ENCODE assay signal across 14 cellular contexts in the genomic region with DNA sequence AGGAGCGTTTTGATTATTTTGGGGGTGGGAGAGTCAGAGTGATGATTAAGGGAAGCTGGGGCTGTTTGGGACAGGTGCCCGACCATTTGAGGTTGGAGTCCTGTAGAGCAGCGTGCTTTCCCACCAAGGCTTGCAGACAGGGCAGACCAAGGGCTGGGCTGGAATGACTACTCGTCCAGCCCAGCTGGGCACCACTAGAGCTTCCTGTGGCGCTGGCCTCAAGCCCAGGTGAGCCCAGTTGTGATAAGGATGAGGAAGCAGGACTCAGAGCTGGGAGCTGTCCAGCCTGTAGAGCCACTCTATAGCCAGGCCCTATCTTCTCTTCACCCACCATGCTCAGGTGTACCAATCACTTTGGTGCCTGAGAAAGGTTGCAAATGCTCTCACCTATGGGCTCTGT.
DNase-seq lines count a peak whose midpoint lies in the region; ATAC-seq, FAIRE-seq and TF ChIP-seq lines count a peak whose summit lies in the region.
"Had no signal": no experiment of that assay in that cellular context is flagged by ENCODE, and none has a peak within 500 bp of the region (broad histone marks: within the 10 kb centered on the region; RNA-seq: fewer than 3 reads in every experiment).

No MANE protein-coding gene starts in this region.

- CTCF ChIA-PET in HEK293 (lab: Yijun Ruan, JAX) (interaction anchor here (1.8 kb wide), 1 partner anchor 152 kb away, joined by 4 read pairs; no protein-coding TSS in a partner anchor), RWPE1 (lab: Yijun Ruan, JAX) (interaction anchor here (0.6 kb wide), 2 partner anchors 63 to 183 kb away, joined by 3 to 4 read pairs; no protein-coding TSS in a partner anchor)

- H3K4ac ChIP-seq in mesenchymal stem cell (ENCODE audit: low read depth in 1 of 2, low read length in 2 of 2) (no peak overlapping the region), trophoblast cell (ENCODE audit: low read depth, low read length) (no peak overlapping the region)

- TF ChIP-seq CTCF in HEK293 (tag by site-specific recombination; IDR thresholded peaks at IDR 0.05) (no peak), pancreas (IDR thresholded peaks at IDR 0.05) (no peak), RWPE1 (conservative IDR thresholded peaks at IDR 0.05; ENCODE audit: low read depth) (no peak)

- H2BK5ac ChIP-seq in mesenchymal stem cell (ENCODE audit: low read depth, low read length, poor library complexity, severe bottlenecking) (no peak overlapping the region), trophoblast cell (ENCODE audit: low read depth, low read length, poor library complexity) (no peak overlapping the region)

- H3K27ac ChIP-seq in HEK293 (ENCODE audit: extremely low read depth, low read depth, low read length) (no peak overlapping the region), pancreas (no peak overlapping the region), mesenchymal stem cell (ENCODE audit: low read length, poor library complexity, severe bottlenecking) (no peak overlapping the region), RWPE1 (no peak overlapping the region), trophoblast cell (ENCODE audit: low read depth, low read length) (no peak overlapping the region)
- H3K27ac ChIP-seq: GM23248 had no signal

- ATAC-seq in pancreas, result peak; percentile 53 to 92 (median 78)

- FAIRE-seq in pancreas (lab: Jason Lieb, UNC), result no peak
- FAIRE-seq: GM18507 had no signal

- H3K4me2 ChIP-seq in mesenchymal stem cell (ENCODE audit: low read length, poor library complexity, severe bottlenecking), result no peak overlapping the region
- H3K4me2 ChIP-seq in trophoblast cell (ENCODE audit: low read length), result no peak overlapping the region

- H3K14ac ChIP-seq in mesenchymal stem cell (ENCODE audit: low read length in 2 of 2), result no peak overlapping the region
- H3K14ac ChIP-seq in trophoblast cell (ENCODE audit: low read length), result no peak overlapping the region

- H2BK120ac ChIP-seq in mesenchymal stem cell (ENCODE audit: low read depth, low read length) (no peak overlapping the region), trophoblast cell (ENCODE audit: insufficient read depth, low read length, poor library complexity) (no peak overlapping the region)

- H2BK15ac ChIP-seq in mesenchymal stem cell (ENCODE audit: low read depth, poor library complexity, severe bottlenecking), result no peak overlapping the region

- H3K9me3 ChIP-seq in HEK293 (ENCODE audit: control insufficient read depth, insufficient read depth, low read depth, low read length), result no peaks in the 10 kb centered on the region
- no peaks in the 10 kb centered on the region for H3K9me3 ChIP-seq in pancreas
- no peaks in the 10 kb centered on the region for H3K9me3 ChIP-seq in mesenchymal stem cell (ENCODE audit: control insufficient read depth, low read length)
- H3K9me3 ChIP-seq in trophoblast cell (ENCODE audit: insufficient read depth, low read depth, low read length), result no peaks in the 10 kb centered on the region

- H4K91ac ChIP-seq in mesenchymal stem cell (ENCODE audit: low read length) (no peak overlapping the region), trophoblast cell (ENCODE audit: low read depth, low read length) (no peak overlapping the region)

- no peak overlapping the region for H3K23ac ChIP-seq in mesenchymal stem cell (ENCODE audit: low read length in 2 of 2)
- no peak overlapping the region for H3K23ac ChIP-seq in trophoblast cell (ENCODE audit: low read length)

- H3K27me3 ChIP-seq in pancreas (no peaks in the 10 kb centered on the region), mesenchymal stem cell (ENCODE audit: control insufficient read depth in 1 of 2, insufficient read depth in 1 of 2, low read length in 2 of 2) (peaks cover 0 to 51% of the 10 kb centered on the region in 2 experiments), trophoblast cell (ENCODE audit: insufficient read depth, low read length) (no peaks in the 10 kb centered on the region)

- no peaks in the 10 kb centered on the region for H3K4me1 ChIP-seq in HEK293 (ENCODE audit: control insufficient read depth, insufficient read depth, low read length)
- H3K4me1 ChIP-seq in pancreas, result no peaks in the 10 kb centered on the region
- no peaks in the 10 kb centered on the region for H3K4me1 ChIP-seq in mesenchymal stem cell (ENCODE audit: control insufficient read depth, insufficient read depth, low read depth, low read length)
- H3K4me1 ChIP-seq in trophoblast cell (ENCODE audit: control insufficient read depth in 1 of 2, insufficient read depth in 2 of 2, low read length in 2 of 2), result no peaks in the 10 kb centered on the region

- H2AK5ac ChIP-seq in mesenchymal stem cell (ENCODE audit: low read length, severe bottlenecking) (no peak overlapping the region), trophoblast cell (ENCODE audit: low read length) (no peak overlapping the region)

- H2BK12ac ChIP-seq in mesenchymal stem cell (ENCODE audit: low read length in 2 of 2) (no peak overlapping the region), trophoblast cell (ENCODE audit: low read length) (no peak overlapping the region)

- WGBS in pancreas, 2 donors, result 46 to 48% methylated on average over 5 of the region's 5 CpGs
- WGBS in mesenchymal stem cell, result 57% methylated on average over 5 of the region's 5 CpGs
- WGBS in trophoblast cell (ENCODE audit: extremely low coverage, insufficient coverage, insufficient read length), result no CpG with 5 or more reads among the region's 5 CpGs

- no peaks in the 10 kb centered on the region for H3K36me3 ChIP-seq in HEK293 (ENCODE audit: control insufficient read depth in 2 of 2, insufficient read depth in 1 of 2, low read length in 2 of 2)
- H3K36me3 ChIP-seq in pancreas, result no peaks in the 10 kb centered on the region
- no peaks in the 10 kb centered on the region for H3K36me3 ChIP-seq in mesenchymal stem cell (ENCODE audit: control insufficient read depth in 1 of 2, insufficient read depth in 2 of 2, low read depth in 1 of 2, low read length in 2 of 2)
- no peaks in the 10 kb centered on the region for H3K36me3 ChIP-seq in trophoblast cell (ENCODE audit: control insufficient read depth in 1 of 2, insufficient read depth in 2 of 2, low read length in 2 of 2)

- H2AFZ ChIP-seq in mesenchymal stem cell (ENCODE audit: low read depth, low read length) (no peak overlapping the region), trophoblast cell (ENCODE audit: insufficient read depth, low read length, poor library complexity) (no peak overlapping the region)
- H2AFZ ChIP-seq: GM23248 had no signal

- intact Hi-C loops in pancreas (cut with DNase I), result no loop called here

- H3K4me3 ChIP-seq in HEK293 (ENCODE audit: low read depth, low read length), result no peak overlapping the region
- no peak overlapping the region for H3K4me3 ChIP-seq in pancreas
- no peak overlapping the region for H3K4me3 ChIP-seq in mesenchymal stem cell (ENCODE audit: insufficient read depth in 1 of 2, low read depth in 1 of 2, low read length in 2 of 2)
- no peak overlapping the region for H3K4me3 ChIP-seq in trophoblast cell (ENCODE audit: low read depth, low read length)
- H3K4me3 ChIP-seq: GM23248 had no signal

- no peak overlapping the region for H4K12ac ChIP-seq in trophoblast cell (ENCODE audit: low read depth, low read length)

- H3K79me2 ChIP-seq in trophoblast cell (ENCODE audit: control insufficient read depth, insufficient read depth, low read length, poor library complexity), result no peaks in the 10 kb centered on the region

- H3K18ac ChIP-seq in mesenchymal stem cell (ENCODE audit: low read depth in 1 of 2, low read length in 2 of 2) (no peak overlapping the region), trophoblast cell (ENCODE audit: low read length) (no peak overlapping the region)

- H3K79me1 ChIP-seq in mesenchymal stem cell (replicated peaks; ENCODE audit: low read length, poor library complexity, severe bottlenecking) (no peaks in the 10 kb centered on the region), trophoblast cell (ENCODE audit: low read length) (no peaks in the 10 kb centered on the region)

- H4K8ac ChIP-seq in mesenchymal stem cell (ENCODE audit: low read length), result no peak overlapping the region
- H4K8ac ChIP-seq in trophoblast cell (ENCODE audit: low read depth, low read length), result no peak overlapping the region

- H3K9ac ChIP-seq in mesenchymal stem cell (ENCODE audit: low read length), result no peak overlapping the region
- no peak overlapping the region for H3K9ac ChIP-seq in trophoblast cell (ENCODE audit: low read length)
- H3K9ac ChIP-seq: GM23248 had no signal

- POLR2A ChIA-PET in HEK293 (lab: Yijun Ruan, JAX), result no interaction called here
- POLR2A ChIA-PET in RWPE1 (lab: Yijun Ruan, JAX; ENCODE audit: low non-redundant PET), result no interaction called here

- peak; percentile 11 for DNase-seq in EH (ENCODE audit: low read depth)
- DNase-seq in pancreas, result peak; percentile 42 to 78 (median 60)
- no peak for DNase-seq in mesenchymal stem cell
- DNase-seq in RWPE1 (ENCODE audit: low spot score), result no peak
- DNase-seq in trophoblast cell, result no peak
- DNase-seq: CD8-positive, alpha-beta memory T cell; GM23248; Karpas-422; NCI-H1436 treated with DMSO at 0.1 percent for 48 hours; NCI-H2081; NCI-H524 had no signal

TF ChIP-seq in PFSK-1, 5 proteins besides CTCF, POLR2A, EP300 and RAD21:
- TF ChIP-seq TAF1 (IDR thresholded peaks at IDR 0.05; ENCODE audit: borderline replicate concordance, insufficient read depth, low read length) (no peak), POLR2AphosphoS5 (IDR thresholded peaks at IDR 0.05; ENCODE audit: low read depth, low read length) (no peak)
- TF ChIP-seq, protein P1, sequence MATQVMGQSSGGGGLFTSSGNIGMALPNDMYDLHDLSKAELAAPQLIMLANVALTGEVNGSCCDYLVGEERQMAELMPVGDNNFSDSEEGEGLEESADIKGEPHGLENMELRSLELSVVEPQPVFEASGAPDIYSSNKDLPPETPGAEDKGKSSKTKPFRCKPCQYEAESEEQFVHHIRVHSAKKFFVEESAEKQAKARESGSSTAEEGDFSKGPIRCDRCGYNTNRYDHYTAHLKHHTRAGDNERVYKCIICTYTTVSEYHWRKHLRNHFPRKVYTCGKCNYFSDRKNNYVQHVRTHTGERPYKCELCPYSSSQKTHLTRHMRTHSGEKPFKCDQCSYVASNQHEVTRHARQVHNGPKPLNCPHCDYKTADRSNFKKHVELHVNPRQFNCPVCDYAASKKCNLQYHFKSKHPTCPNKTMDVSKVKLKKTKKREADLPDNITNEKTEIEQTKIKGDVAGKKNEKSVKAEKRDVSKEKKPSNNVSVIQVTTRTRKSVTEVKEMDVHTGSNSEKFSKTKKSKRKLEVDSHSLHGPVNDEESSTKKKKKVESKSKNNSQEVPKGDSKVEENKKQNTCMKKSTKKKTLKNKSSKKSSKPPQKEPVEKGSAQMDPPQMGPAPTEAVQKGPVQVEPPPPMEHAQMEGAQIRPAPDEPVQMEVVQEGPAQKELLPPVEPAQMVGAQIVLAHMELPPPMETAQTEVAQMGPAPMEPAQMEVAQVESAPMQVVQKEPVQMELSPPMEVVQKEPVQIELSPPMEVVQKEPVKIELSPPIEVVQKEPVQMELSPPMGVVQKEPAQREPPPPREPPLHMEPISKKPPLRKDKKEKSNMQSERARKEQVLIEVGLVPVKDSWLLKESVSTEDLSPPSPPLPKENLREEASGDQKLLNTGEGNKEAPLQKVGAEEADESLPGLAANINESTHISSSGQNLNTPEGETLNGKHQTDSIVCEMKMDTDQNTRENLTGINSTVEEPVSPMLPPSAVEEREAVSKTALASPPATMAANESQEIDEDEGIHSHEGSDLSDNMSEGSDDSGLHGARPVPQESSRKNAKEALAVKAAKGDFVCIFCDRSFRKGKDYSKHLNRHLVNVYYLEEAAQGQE (IDR thresholded peaks at IDR 0.05; ENCODE audit: insufficient read depth in 1 of 2, low read depth in 2 of 2, low read length in 2 of 2), result peak; percentile 64 to 82

Comparison
In these comparisons a context has a peak if more than half of its experiments do, and no peak if none do; other contexts are left out.
1. DNase-seq: peak in EH (single experiment) and pancreas (6 of 6); none in mesenchymal stem cell (single experiment), RWPE1 (single experiment) and trophoblast cell (0 of 2).